Comparison of ENCODE assay signal across 7 cellular contexts in genomic region chr11:123301696-123302400, GRCh38.
DNase-seq lines count a peak whose midpoint lies in the region; ATAC-seq and TF ChIP-seq lines count a peak whose summit lies in the region.

No MANE protein-coding gene starts in this region.

- ATAC-seq in GM18511 (IDR thresholded peaks at IDR 0.05; ENCODE audit: unreplicated experiment) (peak; percentile 83), HG02973 (IDR thresholded peaks at IDR 0.05; ENCODE audit: unreplicated experiment) (peak; percentile 64)

- DNase-seq in NOMO-1 treated with DMSO at 0.1 percent for 48 hours (lab: John Stamatoyannopoulos, UW; ENCODE audit: unreplicated experiment): peak; percentile 75
- peak; percentile 84 to 89 for DNase-seq in activated T-cell treated with anti-CD3 and anti-CD28 coated beads, Interleukin-2, amount 50 U/mL, for 48 hours
- peak; percentile 39 for DNase-seq in fibroblast of pulmonary artery (ENCODE audit: low read depth)
- peak; percentile 88 for DNase-seq in nephron progenitor cell

- H3K4me1 Mint-ChIP-seq in nephron progenitor cell: peaks cover 55% of the 10 kb centered on the region
- H3K4me1 Mint-ChIP-seq in stimulated activated naive CD8-positive, alpha-beta T cell treated with anti-CD3 and anti-CD28 coated beads, Interleukin-15, Interleukin-2, amounts not matched to agents 100 ng/mL and 50 ng/mL, for 24 hours (ENCODE audit: low read depth): peaks cover 47% of the 10 kb centered on the region

- no peaks in the 10 kb centered on the region for H3K36me3 Mint-ChIP-seq in nephron progenitor cell (ENCODE audit: low read depth)
- no peaks in the 10 kb centered on the region for H3K36me3 Mint-ChIP-seq in stimulated activated naive CD8-positive, alpha-beta T cell treated with anti-CD3 and anti-CD28 coated beads, Interleukin-15, Interleukin-2, amounts not matched to agents 100 ng/mL and 50 ng/mL, for 24 hours (ENCODE audit: low read depth)

- H3K27ac Mint-ChIP-seq in nephron progenitor cell: peak overlapping the region; percentile 45
- H3K27ac Mint-ChIP-seq in stimulated activated naive CD8-positive, alpha-beta T cell treated with anti-CD3 and anti-CD28 coated beads, Interleukin-15, Interleukin-2, amounts not matched to agents 100 ng/mL and 50 ng/mL, for 24 hours: peak overlapping the region; percentile 85

- peak overlapping the region; percentile 40 for H3K4me3 ChIP-seq in fibroblast of pulmonary artery (replicated peaks; ENCODE audit: low read depth, low read length)

- H3K9me3 Mint-ChIP-seq in nephron progenitor cell: no peaks in the 10 kb centered on the region
- no peaks in the 10 kb centered on the region for H3K9me3 Mint-ChIP-seq in stimulated activated naive CD8-positive, alpha-beta T cell treated with anti-CD3 and anti-CD28 coated beads, Interleukin-15, Interleukin-2, amounts not matched to agents 100 ng/mL and 50 ng/mL, for 24 hours

- peaks cover 51% of the 10 kb centered on the region for H3K27me3 Mint-ChIP-seq in nephron progenitor cell (ENCODE audit: low read depth, poor library complexity)
- H3K27me3 Mint-ChIP-seq in stimulated activated naive CD8-positive, alpha-beta T cell treated with anti-CD3 and anti-CD28 coated beads, Interleukin-15, Interleukin-2, amounts not matched to agents 100 ng/mL and 50 ng/mL, for 24 hours: peaks cover 22% of the 10 kb centered on the region

- TF ChIP-seq CTCF in fibroblast of pulmonary artery (IDR thresholded peaks at IDR 0.05; ENCODE audit: low read length, missing control alignments) (peak; percentile 39), nephron progenitor cell (IDR thresholded peaks at IDR 0.05) (peak; percentile 84)

- H3K4me3 Mint-ChIP-seq in nephron progenitor cell: peak overlapping the region; percentile 81
- peak overlapping the region; percentile 56 for H3K4me3 Mint-ChIP-seq in stimulated activated naive CD8-positive, alpha-beta T cell treated with anti-CD3 and anti-CD28 coated beads, Interleukin-15, Interleukin-2, amounts not matched to agents 100 ng/mL and 50 ng/mL, for 24 hours

Comparison
In these comparisons a context has a peak if more than half of its experiments do, and no peak if none do; other contexts are left out.
1. Peak in every context shown above with its lines: DNase-seq, ATAC-seq and H3K4me3 ChIP-seq.